ENCODE assay signal across 1 cellular context in the genomic region with DNA sequence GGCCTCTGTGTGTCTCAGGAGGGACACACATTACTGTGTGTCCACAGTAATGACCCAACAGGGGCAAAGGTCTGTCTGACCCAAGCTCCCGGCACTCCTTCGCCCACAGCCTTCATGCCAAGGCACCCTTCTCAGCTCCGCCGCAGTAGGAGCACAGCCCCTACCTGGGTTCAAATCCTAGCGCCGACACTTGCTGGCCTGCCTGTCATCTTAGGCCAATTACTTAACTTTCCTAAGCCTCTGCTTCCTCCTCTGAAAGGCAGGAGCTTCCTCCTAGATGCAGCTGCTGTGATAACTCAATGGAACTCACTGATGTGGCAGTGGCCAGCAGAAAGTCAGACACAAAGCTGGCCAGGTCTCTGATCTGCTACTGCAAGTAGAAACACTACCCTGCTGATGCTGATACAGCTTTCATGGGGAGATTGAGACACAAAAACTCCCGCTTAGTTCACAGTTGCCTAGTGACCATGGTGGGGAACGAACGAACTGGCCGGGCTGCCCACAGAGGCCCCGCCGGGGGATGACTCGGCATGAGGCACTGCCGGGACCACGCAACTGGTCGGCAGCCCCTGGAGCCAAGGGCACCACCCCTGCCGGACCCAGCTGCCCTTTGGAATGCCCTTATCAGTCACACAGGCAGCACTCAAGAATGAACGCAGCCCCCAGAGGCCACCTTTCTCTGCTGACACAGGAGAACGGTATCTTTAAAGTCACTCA.
TF ChIP-seq lines count a peak whose summit lies in the region.

No MANE protein-coding gene starts in this region.

TF ChIP-seq in GM23338, 12 proteins besides CTCF, POLR2A, EP300 and RAD21 (continued from another document):
- TF ChIP-seq, protein P1, sequence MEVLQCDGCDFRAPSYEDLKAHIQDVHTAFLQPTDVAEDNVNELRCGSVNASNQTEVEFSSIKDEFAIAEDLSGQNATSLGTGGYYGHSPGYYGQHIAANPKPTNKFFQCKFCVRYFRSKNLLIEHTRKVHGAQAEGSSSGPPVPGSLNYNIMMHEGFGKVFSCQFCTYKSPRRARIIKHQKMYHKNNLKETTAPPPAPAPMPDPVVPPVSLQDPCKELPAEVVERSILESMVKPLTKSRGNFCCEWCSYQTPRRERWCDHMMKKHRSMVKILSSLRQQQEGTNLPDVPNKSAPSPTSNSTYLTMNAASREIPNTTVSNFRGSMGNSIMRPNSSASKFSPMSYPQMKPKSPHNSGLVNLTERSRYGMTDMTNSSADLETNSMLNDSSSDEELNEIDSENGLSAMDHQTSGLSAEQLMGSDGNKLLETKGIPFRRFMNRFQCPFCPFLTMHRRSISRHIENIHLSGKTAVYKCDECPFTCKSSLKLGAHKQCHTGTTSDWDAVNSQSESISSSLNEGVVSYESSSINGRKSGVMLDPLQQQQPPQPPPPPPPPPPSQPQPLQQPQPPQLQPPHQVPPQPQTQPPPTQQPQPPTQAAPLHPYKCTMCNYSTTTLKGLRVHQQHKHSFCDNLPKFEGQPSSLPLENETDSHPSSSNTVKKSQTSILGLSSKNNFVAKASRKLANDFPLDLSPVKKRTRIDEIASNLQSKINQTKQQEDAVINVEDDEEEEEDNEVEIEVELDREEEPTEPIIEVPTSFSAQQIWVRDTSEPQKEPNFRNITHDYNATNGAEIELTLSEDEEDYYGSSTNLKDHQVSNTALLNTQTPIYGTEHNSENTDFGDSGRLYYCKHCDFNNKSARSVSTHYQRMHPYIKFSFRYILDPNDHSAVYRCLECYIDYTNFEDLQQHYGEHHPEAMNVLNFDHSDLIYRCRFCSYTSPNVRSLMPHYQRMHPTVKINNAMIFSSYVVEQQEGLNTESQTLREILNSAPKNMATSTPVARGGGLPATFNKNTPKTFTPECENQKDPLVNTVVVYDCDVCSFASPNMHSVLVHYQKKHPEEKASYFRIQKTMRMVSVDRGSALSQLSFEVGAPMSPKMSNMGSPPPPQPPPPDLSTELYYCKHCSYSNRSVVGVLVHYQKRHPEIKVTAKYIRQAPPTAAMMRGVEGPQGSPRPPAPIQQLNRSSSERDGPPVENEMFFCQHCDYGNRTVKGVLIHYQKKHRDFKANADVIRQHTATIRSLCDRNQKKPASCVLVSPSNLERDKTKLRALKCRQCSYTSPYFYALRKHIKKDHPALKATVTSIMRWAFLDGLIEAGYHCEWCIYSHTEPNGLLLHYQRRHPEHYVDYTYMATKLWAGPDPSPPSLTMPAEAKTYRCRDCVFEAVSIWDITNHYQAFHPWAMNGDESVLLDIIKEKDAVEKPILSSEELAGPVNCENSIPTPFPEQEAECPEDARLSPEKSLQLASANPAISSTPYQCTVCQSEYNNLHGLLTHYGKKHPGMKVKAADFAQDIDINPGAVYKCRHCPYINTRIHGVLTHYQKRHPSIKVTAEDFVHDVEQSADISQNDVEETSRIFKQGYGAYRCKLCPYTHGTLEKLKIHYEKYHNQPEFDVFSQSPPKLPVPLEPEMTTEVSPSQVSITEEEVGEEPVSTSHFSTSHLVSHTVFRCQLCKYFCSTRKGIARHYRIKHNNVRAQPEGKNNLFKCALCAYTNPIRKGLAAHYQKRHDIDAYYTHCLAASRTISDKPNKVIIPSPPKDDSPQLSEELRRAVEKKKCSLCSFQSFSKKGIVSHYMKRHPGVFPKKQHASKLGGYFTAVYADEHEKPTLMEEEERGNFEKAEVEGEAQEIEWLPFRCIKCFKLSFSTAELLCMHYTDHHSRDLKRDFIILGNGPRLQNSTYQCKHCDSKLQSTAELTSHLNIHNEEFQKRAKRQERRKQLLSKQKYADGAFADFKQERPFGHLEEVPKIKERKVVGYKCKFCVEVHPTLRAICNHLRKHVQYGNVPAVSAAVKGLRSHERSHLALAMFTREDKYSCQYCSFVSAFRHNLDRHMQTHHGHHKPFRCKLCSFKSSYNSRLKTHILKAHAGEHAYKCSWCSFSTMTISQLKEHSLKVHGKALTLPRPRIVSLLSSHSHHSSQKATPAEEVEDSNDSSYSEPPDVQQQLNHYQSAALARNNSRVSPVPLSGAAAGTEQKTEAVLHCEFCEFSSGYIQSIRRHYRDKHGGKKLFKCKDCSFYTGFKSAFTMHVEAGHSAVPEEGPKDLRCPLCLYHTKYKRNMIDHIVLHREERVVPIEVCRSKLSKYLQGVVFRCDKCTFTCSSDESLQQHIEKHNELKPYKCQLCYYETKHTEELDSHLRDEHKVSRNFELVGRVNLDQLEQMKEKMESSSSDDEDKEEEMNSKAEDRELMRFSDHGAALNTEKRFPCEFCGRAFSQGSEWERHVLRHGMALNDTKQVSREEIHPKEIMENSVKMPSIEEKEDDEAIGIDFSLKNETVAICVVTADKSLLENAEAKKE (CRISPR knock-in tag; IDR thresholded peaks at IDR 0.05), result no peak
